In the genomic region with DNA sequence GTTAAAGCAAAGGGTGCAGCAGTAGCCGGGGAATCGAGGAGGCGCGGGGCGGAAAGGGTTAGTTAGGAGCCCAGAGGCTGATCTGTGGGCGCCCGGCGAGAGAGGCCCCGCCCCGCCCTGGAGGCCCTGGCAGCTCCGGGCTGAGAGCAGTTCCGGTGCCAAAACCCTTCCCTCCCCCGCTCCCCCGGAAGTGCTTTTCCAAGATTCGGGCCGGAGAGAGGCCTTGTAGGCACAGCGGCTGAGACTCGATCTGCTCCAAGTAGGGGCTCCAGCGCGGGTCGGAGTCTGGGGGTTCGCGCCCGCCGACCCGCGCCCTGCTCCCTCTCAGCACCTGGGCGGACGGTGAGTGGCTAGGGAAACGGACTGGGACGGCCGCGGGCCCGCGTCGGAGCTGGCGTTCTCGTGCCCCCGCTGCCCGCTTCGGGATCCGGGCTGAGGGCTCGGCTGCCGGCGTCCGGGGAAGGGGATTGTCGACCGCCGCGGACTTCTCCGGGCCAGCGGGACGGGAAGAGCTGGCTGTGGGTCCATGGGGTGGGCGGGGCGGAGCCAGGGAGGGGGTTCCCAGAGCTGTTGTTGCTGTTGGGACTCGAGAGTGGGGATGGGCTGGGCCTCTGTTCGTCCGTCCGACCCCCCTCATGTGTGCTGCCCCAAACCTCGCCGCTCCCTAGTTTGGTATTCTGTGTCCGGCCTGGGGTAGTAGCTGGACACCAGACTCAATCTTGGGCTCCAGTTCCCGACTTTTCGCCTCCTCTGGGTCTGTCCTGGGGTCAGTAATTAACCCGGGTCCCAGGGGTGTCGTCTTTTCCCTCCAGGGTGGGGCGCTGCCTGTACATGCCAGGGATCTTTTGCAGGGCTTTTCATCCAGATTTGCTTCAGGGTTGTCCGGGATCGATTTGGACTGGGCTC, we compare ENCODE assay signal across 1 cellular context.
TF ChIP-seq lines count a peak whose summit lies in the region.

A gene with protein sequence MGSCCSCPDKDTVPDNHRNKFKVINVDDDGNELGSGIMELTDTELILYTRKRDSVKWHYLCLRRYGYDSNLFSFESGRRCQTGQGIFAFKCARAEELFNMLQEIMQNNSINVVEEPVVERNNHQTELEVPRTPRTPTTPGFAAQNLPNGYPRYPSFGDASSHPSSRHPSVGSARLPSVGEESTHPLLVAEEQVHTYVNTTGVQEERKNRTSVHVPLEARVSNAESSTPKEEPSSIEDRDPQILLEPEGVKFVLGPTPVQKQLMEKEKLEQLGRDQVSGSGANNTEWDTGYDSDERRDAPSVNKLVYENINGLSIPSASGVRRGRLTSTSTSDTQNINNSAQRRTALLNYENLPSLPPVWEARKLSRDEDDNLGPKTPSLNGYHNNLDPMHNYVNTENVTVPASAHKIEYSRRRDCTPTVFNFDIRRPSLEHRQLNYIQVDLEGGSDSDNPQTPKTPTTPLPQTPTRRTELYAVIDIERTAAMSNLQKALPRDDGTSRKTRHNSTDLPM (plus strand): TSS at position 200 of the 906 bp plus-strand sequence. CDS start 98,643 bp downstream, outside the sequence.

TF ChIP-seq in K562, 482 proteins besides CTCF, POLR2A, EP300 and RAD21 (continued from another document and continues in another):
- TF ChIP-seq, protein P1, sequence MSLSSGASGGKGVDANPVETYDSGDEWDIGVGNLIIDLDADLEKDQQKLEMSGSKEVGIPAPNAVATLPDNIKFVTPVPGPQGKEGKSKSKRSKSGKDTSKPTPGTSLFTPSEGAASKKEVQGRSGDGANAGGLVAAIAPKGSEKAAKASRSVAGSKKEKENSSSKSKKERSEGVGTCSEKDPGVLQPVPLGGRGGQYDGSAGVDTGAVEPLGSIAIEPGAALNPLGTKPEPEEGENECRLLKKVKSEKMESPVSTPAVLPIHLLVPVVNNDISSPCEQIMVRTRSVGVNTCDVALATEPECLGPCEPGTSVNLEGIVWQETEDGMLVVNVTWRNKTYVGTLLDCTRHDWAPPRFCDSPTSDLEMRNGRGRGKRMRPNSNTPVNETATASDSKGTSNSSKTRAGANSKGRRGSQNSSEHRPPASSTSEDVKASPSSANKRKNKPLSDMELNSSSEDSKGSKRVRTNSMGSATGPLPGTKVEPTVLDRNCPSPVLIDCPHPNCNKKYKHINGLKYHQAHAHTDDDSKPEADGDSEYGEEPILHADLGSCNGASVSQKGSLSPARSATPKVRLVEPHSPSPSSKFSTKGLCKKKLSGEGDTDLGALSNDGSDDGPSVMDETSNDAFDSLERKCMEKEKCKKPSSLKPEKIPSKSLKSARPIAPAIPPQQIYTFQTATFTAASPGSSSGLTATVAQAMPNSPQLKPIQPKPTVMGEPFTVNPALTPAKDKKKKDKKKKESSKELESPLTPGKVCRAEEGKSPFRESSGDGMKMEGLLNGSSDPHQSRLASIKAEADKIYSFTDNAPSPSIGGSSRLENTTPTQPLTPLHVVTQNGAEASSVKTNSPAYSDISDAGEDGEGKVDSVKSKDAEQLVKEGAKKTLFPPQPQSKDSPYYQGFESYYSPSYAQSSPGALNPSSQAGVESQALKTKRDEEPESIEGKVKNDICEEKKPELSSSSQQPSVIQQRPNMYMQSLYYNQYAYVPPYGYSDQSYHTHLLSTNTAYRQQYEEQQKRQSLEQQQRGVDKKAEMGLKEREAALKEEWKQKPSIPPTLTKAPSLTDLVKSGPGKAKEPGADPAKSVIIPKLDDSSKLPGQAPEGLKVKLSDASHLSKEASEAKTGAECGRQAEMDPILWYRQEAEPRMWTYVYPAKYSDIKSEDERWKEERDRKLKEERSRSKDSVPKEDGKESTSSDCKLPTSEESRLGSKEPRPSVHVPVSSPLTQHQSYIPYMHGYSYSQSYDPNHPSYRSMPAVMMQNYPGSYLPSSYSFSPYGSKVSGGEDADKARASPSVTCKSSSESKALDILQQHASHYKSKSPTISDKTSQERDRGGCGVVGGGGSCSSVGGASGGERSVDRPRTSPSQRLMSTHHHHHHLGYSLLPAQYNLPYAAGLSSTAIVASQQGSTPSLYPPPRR (CRISPR knock-in tag; IDR thresholded peaks at IDR 0.05; ENCODE audit: borderline replicate concordance): 0 out of 2 replicates have a peak, but pooled peaks have one; percentile 22
- TF ChIP-seq HMGN3 (IDR thresholded peaks at IDR 0.05; ENCODE audit: borderline replicate concordance, extremely low read depth, insufficient read length, low read depth, low read length): peak; percentile 56
- peak; percentile 95 for TF ChIP-seq POLR2G (IDR thresholded peaks at IDR 0.05; ENCODE audit: low read depth, low read length)
- TF ChIP-seq HNRNPH1 (optimal IDR thresholded peaks at IDR 0.05; ENCODE audit: low read depth, low read length): no peak
- TF ChIP-seq PHF8 (IDR thresholded peaks at IDR 0.05; ENCODE audit: borderline replicate concordance, low read length): peak; percentile 100
- peak; percentile 97 for TF ChIP-seq NR2C2 (CRISPR knock-in tag; IDR thresholded peaks at IDR 0.05)
- TF ChIP-seq NR2C2 (tag; IDR thresholded peaks at IDR 0.05): peak; percentile 100
- TF ChIP-seq PHF21A (IDR thresholded peaks at IDR 0.05; ENCODE audit: borderline replicate concordance, low read depth): peak; percentile 7; the same call in 1 of the 2 replicates
- 0 out of 2 replicates have a peak, but pooled peaks have one; percentile 54 for TF ChIP-seq ZBTB17 (CRISPR knock-in tag; IDR thresholded peaks at IDR 0.05)
- TF ChIP-seq, protein P2, sequence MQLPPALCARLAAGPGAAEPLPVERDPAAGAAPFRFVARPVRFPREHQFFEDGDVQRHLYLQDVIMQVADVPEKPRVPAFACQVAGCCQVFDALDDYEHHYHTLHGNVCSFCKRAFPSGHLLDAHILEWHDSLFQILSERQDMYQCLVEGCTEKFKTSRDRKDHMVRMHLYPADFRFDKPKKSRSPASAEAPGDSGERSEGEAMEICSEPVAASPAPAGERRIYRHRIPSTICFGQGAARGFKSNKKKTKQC (CRISPR knock-in tag; IDR thresholded peaks at IDR 0.05): peak; percentile 59
- TF ChIP-seq FIP1L1 (IDR thresholded peaks at IDR 0.05; ENCODE audit: low read depth, low read length, poor library complexity, severe bottlenecking): peak; percentile 66
- TF ChIP-seq, protein P3, sequence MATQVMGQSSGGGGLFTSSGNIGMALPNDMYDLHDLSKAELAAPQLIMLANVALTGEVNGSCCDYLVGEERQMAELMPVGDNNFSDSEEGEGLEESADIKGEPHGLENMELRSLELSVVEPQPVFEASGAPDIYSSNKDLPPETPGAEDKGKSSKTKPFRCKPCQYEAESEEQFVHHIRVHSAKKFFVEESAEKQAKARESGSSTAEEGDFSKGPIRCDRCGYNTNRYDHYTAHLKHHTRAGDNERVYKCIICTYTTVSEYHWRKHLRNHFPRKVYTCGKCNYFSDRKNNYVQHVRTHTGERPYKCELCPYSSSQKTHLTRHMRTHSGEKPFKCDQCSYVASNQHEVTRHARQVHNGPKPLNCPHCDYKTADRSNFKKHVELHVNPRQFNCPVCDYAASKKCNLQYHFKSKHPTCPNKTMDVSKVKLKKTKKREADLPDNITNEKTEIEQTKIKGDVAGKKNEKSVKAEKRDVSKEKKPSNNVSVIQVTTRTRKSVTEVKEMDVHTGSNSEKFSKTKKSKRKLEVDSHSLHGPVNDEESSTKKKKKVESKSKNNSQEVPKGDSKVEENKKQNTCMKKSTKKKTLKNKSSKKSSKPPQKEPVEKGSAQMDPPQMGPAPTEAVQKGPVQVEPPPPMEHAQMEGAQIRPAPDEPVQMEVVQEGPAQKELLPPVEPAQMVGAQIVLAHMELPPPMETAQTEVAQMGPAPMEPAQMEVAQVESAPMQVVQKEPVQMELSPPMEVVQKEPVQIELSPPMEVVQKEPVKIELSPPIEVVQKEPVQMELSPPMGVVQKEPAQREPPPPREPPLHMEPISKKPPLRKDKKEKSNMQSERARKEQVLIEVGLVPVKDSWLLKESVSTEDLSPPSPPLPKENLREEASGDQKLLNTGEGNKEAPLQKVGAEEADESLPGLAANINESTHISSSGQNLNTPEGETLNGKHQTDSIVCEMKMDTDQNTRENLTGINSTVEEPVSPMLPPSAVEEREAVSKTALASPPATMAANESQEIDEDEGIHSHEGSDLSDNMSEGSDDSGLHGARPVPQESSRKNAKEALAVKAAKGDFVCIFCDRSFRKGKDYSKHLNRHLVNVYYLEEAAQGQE (CRISPR knock-in tag; IDR thresholded peaks at IDR 0.05; ENCODE audit: low read depth): no peak
- peak; percentile 77 for TF ChIP-seq LCOR (CRISPR knock-in tag; IDR thresholded peaks at IDR 0.05)
- peak; percentile 65 for TF ChIP-seq ATF7 (IDR thresholded peaks at IDR 0.05)
- peak; percentile 50; the same call in 1 of the 2 replicates for TF ChIP-seq MBD2 (IDR thresholded peaks at IDR 0.05; ENCODE audit: borderline replicate concordance, low read depth)
- TF ChIP-seq ELF1 (tag; IDR thresholded peaks at IDR 0.05): peak; percentile 61; the same call in 1 of the 2 replicates
- peak; percentile 92 to 97 for TF ChIP-seq MAZ (CRISPR knock-in tag; conservative IDR thresholded peaks at IDR 0.05 in 1 of 2, IDR thresholded peaks at IDR 0.05 in 1 of 2)
- peak; percentile 7 to 8; a peak in 1 of 4 replicates for TF ChIP-seq SIX5 (IDR thresholded peaks at IDR 0.05; ENCODE audit: borderline replicate concordance in 1 of 2, insufficient read depth in 1 of 2, low read depth in 1 of 2, low read length in 2 of 2)
- peak; percentile 23; the same call in 1 of the 2 replicates for TF ChIP-seq L3MBTL2 (IDR thresholded peaks at IDR 0.05)
- TF ChIP-seq SREBF1 (IDR thresholded peaks at IDR 0.05; ENCODE audit: borderline replicate concordance, low read depth, low read length): 0 out of 2 replicates have a peak, but pooled peaks have one; percentile 49
- TF ChIP-seq, protein P4, sequence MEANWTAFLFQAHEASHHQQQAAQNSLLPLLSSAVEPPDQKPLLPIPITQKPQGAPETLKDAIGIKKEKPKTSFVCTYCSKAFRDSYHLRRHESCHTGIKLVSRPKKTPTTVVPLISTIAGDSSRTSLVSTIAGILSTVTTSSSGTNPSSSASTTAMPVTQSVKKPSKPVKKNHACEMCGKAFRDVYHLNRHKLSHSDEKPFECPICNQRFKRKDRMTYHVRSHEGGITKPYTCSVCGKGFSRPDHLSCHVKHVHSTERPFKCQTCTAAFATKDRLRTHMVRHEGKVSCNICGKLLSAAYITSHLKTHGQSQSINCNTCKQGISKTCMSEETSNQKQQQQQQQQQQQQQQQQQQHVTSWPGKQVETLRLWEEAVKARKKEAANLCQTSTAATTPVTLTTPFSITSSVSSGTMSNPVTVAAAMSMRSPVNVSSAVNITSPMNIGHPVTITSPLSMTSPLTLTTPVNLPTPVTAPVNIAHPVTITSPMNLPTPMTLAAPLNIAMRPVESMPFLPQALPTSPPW (CRISPR knock-in tag; IDR thresholded peaks at IDR 0.05): peak; percentile 95
- TF ChIP-seq, protein P5, sequence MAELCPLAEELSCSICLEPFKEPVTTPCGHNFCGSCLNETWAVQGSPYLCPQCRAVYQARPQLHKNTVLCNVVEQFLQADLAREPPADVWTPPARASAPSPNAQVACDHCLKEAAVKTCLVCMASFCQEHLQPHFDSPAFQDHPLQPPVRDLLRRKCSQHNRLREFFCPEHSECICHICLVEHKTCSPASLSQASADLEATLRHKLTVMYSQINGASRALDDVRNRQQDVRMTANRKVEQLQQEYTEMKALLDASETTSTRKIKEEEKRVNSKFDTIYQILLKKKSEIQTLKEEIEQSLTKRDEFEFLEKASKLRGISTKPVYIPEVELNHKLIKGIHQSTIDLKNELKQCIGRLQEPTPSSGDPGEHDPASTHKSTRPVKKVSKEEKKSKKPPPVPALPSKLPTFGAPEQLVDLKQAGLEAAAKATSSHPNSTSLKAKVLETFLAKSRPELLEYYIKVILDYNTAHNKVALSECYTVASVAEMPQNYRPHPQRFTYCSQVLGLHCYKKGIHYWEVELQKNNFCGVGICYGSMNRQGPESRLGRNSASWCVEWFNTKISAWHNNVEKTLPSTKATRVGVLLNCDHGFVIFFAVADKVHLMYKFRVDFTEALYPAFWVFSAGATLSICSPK (IDR thresholded peaks at IDR 0.05; ENCODE audit: borderline replicate concordance): no peak
- peak; percentile 90 for TF ChIP-seq SUPT5H (IDR thresholded peaks at IDR 0.05)
- TF ChIP-seq KDM4B (IDR thresholded peaks at IDR 0.05; ENCODE audit: borderline replicate concordance in 2 of 2, low read depth in 1 of 2): peak in 1 of 2 experiments; percentile 97; a peak in 2 of 4 replicates
- TF ChIP-seq, protein P6, sequence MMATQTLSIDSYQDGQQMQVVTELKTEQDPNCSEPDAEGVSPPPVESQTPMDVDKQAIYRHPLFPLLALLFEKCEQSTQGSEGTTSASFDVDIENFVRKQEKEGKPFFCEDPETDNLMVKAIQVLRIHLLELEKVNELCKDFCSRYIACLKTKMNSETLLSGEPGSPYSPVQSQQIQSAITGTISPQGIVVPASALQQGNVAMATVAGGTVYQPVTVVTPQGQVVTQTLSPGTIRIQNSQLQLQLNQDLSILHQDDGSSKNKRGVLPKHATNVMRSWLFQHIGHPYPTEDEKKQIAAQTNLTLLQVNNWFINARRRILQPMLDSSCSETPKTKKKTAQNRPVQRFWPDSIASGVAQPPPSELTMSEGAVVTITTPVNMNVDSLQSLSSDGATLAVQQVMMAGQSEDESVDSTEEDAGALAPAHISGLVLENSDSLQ (IDR thresholded peaks at IDR 0.05): 0 out of 2 replicates have a peak, but pooled peaks have one; percentile 27
- no peak for TF ChIP-seq SRF (CRISPR knock-in tag; IDR thresholded peaks at IDR 0.05)
- TF ChIP-seq SIN3A (IDR thresholded peaks at IDR 0.05; ENCODE audit: borderline replicate concordance in 2 of 2, control insufficient read depth in 1 of 2, low read depth in 2 of 2, low read length in 2 of 2): peak in 1 of 2 experiments; percentile 13; a peak in 1 of 4 replicates
- TF ChIP-seq MTA3 (IDR thresholded peaks at IDR 0.05; ENCODE audit: borderline replicate concordance): peak; percentile 76; the same call in 1 of the 2 replicates
- TF ChIP-seq, protein P7, sequence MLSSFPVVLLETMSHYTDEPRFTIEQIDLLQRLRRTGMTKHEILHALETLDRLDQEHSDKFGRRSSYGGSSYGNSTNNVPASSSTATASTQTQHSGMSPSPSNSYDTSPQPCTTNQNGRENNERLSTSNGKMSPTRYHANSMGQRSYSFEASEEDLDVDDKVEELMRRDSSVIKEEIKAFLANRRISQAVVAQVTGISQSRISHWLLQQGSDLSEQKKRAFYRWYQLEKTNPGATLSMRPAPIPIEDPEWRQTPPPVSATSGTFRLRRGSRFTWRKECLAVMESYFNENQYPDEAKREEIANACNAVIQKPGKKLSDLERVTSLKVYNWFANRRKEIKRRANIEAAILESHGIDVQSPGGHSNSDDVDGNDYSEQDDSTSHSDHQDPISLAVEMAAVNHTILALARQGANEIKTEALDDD (IDR thresholded peaks at IDR 0.05): peak; percentile 52; the same call in 1 of the 2 replicates
- TF ChIP-seq, protein P8, sequence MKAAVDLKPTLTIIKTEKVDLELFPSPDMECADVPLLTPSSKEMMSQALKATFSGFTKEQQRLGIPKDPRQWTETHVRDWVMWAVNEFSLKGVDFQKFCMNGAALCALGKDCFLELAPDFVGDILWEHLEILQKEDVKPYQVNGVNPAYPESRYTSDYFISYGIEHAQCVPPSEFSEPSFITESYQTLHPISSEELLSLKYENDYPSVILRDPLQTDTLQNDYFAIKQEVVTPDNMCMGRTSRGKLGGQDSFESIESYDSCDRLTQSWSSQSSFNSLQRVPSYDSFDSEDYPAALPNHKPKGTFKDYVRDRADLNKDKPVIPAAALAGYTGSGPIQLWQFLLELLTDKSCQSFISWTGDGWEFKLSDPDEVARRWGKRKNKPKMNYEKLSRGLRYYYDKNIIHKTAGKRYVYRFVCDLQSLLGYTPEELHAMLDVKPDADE (conservative IDR thresholded peaks at IDR 0.05; ENCODE audit: control insufficient read depth, low read depth, low read length): peak; percentile 64; the same call in 1 of the 2 replicates
